ENCODE assay signal across 8 cellular contexts in genomic region chr1:95072117-95072516, GRCh38. TPM values are rescaled to one million over a fixed set of nuclear protein-coding genes. Genes with fewer than 3 reads are reported as not detected.
DNase-seq lines count a peak whose midpoint lies in the region; ATAC-seq and TF ChIP-seq lines count a peak whose summit lies in the region.

No MANE protein-coding gene starts in this region.

- H3K4me1 ChIP-seq in ES-I3 (ENCODE audit: insufficient read depth, low read length) (no peaks in the 10 kb centered on the region), OCI-LY3 (ENCODE audit: low read length) (peaks cover 10% of the 10 kb centered on the region), trophoblast cell (ENCODE audit: control insufficient read depth in 1 of 2, insufficient read depth in 2 of 2, low read length in 2 of 2) (peaks cover 0 to 2% of the 10 kb centered on the region in 2 experiments)

- no peak for DNase-seq in epithelial cell of proximal tubule (ENCODE audit: low read depth)
- no peak for DNase-seq in trophoblast cell
- no peak for DNase-seq in AG20443 (ENCODE audit: low spot score)
- no peak for DNase-seq in NCI-H1048 (lab: John Stamatoyannopoulos, UW)
- DNase-seq in NCI-H345 treated with DMSO at 0.1 percent for 48 hours (lab: John Stamatoyannopoulos, UW; ENCODE audit: unreplicated experiment): no peak

- peaks cover 5% of the 10 kb centered on the region for H3K79me1 ChIP-seq in trophoblast cell (ENCODE audit: low read length)

- H2AFZ ChIP-seq in OCI-LY3 (ENCODE audit: low read depth, low read length): peak overlapping the region; percentile 60
- no peak overlapping the region for H2AFZ ChIP-seq in trophoblast cell (ENCODE audit: insufficient read depth, low read length, poor library complexity)

- H3K18ac ChIP-seq in trophoblast cell (ENCODE audit: low read length): no peak overlapping the region

- H3K4me2 ChIP-seq in OCI-LY3 (ENCODE audit: low read length) (peak overlapping the region; percentile 82), trophoblast cell (ENCODE audit: low read length) (peak overlapping the region; percentile 80)

- no peaks in the 10 kb centered on the region for H3K36me3 ChIP-seq in ES-I3 (ENCODE audit: insufficient read depth, low read length)
- H3K36me3 ChIP-seq in OCI-LY3 (replicated peaks; ENCODE audit: low read depth, low read length): no peaks in the 10 kb centered on the region
- H3K36me3 ChIP-seq in trophoblast cell (ENCODE audit: control insufficient read depth in 1 of 2, insufficient read depth in 2 of 2, low read length in 2 of 2): no peaks in the 10 kb centered on the region

- H2AK5ac ChIP-seq in trophoblast cell (ENCODE audit: low read length): no peak overlapping the region

- H3K9ac ChIP-seq in ES-I3 (ENCODE audit: low read depth, low read length): peak overlapping the region; percentile 79
- H3K9ac ChIP-seq in OCI-LY3 (ENCODE audit: low read length): peak overlapping the region; percentile 75
- H3K9ac ChIP-seq in trophoblast cell (ENCODE audit: low read length): peak overlapping the region; percentile 63

- H3K9me3 ChIP-seq in ES-I3 (ENCODE audit: control insufficient read depth, insufficient read depth, low read length) (no peaks in the 10 kb centered on the region), OCI-LY3 (ENCODE audit: insufficient read depth, low read length) (no peaks in the 10 kb centered on the region), trophoblast cell (ENCODE audit: insufficient read depth, low read depth, low read length) (peaks cover 1% of the 10 kb centered on the region)

- H3K4me3 ChIP-seq in OCI-LY3 (ENCODE audit: low read length) (peak overlapping the region; percentile 86), epithelial cell of proximal tubule (ENCODE audit: low read depth, low read length) (peak overlapping the region; percentile 80), trophoblast cell (ENCODE audit: low read depth, low read length) (no peak overlapping the region)

- H3K27me3 ChIP-seq in OCI-LY3 (ENCODE audit: low read depth, low read length): no peaks in the 10 kb centered on the region
- no peaks in the 10 kb centered on the region for H3K27me3 ChIP-seq in trophoblast cell (ENCODE audit: insufficient read depth, low read length)

- H2BK12ac ChIP-seq in trophoblast cell (ENCODE audit: low read length): no peak overlapping the region

- ATAC-seq in GM19463 (IDR thresholded peaks at IDR 0.05; ENCODE audit: unreplicated experiment): no peak

- TF ChIP-seq CTCF in OCI-LY3 (IDR thresholded peaks at IDR 0.05; ENCODE audit: low read depth, low read length) (no peak), epithelial cell of proximal tubule (conservative IDR thresholded peaks at IDR 0.05; ENCODE audit: low read depth, low read length) (no peak)

- H3K14ac ChIP-seq in trophoblast cell (ENCODE audit: low read length): no peak overlapping the region

- H4K12ac ChIP-seq in trophoblast cell (ENCODE audit: low read depth, low read length): no peak overlapping the region

- no peak overlapping the region for H2BK120ac ChIP-seq in trophoblast cell (ENCODE audit: insufficient read depth, low read length, poor library complexity)

- H4K20me1 ChIP-seq in OCI-LY3 (ENCODE audit: insufficient read depth, low read length): no peaks in the 10 kb centered on the region

- no peak overlapping the region for H4K8ac ChIP-seq in trophoblast cell (ENCODE audit: low read depth, low read length)

- no peak overlapping the region for H3K23ac ChIP-seq in trophoblast cell (ENCODE audit: low read length)

- no peak overlapping the region for H3K4ac ChIP-seq in trophoblast cell (ENCODE audit: low read depth, low read length)

- H2BK5ac ChIP-seq in trophoblast cell (ENCODE audit: low read depth, low read length, poor library complexity): no peak overlapping the region

- H3K27ac ChIP-seq in OCI-LY3 (ENCODE audit: low read length) (no peak overlapping the region), trophoblast cell (ENCODE audit: low read depth, low read length) (no peak overlapping the region)

- WGBS in trophoblast cell (ENCODE audit: extremely low coverage, insufficient coverage, insufficient read length): no CpG with 5 or more reads among the region's 7 CpGs

- H4K91ac ChIP-seq in trophoblast cell (ENCODE audit: low read depth, low read length): no peak overlapping the region

- H3K79me2 ChIP-seq in OCI-LY3 (ENCODE audit: low read length): no peaks in the 10 kb centered on the region
- H3K79me2 ChIP-seq in trophoblast cell (ENCODE audit: control insufficient read depth, insufficient read depth, low read length, poor library complexity): peaks cover 4% of the 10 kb centered on the region

RNA-seq across cellular contexts. Expression of gene ALG14, which starts 0.6 kb away (rescaled TPM):
- 1.1 and 1.7 TPM in 2 replicates for total RNA-seq in epithelial cell of proximal tubule
- 3.5 and 3.8 TPM in 2 replicates for polyA plus RNA-seq in trophoblast cell (2013)

RNA-seq across cellular contexts. Expression of gene TLCD4, which starts 45.0 kb away (rescaled TPM):
- 3.2 and 5.4 TPM in 2 replicates for total RNA-seq in epithelial cell of proximal tubule
- polyA plus RNA-seq in trophoblast cell (2013): 4.5 and 4.7 TPM in 2 replicates
